Comparison of ENCODE assay signal across 17 cellular contexts in genomic region chr17:68394608-68395331, GRCh38.
DNase-seq lines count a peak whose midpoint lies in the region; ATAC-seq, FAIRE-seq and TF ChIP-seq lines count a peak whose summit lies in the region.
"Had no signal": no experiment of that assay in that cellular context is flagged by ENCODE, and none has a peak within 500 bp of the region (broad histone marks: within the 10 kb centered on the region; RNA-seq: fewer than 3 reads in every experiment).

No MANE protein-coding gene starts in this region.

- peaks cover 11% of the 10 kb centered on the region in 2 experiments for H3K4me1 Mint-ChIP-seq in H9
- H3K4me1 Mint-ChIP-seq in astrocyte (ENCODE audit: low read depth, unreplicated experiment): peaks cover 11% of the 10 kb centered on the region
- peaks cover 6% of the 10 kb centered on the region for H3K4me1 Mint-ChIP-seq in endodermal cell
- peaks cover 21% of the 10 kb centered on the region for H3K4me1 Mint-ChIP-seq in activated T-helper 17 cell treated with anti-CD3 and anti-CD28 coated beads, Interleukin-2, amount 50 U/mL, for 72 hours

- H3K27me3 Mint-ChIP-seq in H9 (ENCODE audit: low read depth) (peaks cover 2% of the 10 kb centered on the region), astrocyte (ENCODE audit: low read depth, unreplicated experiment) (peaks cover 10% of the 10 kb centered on the region), endodermal cell (ENCODE audit: insufficient read depth) (peaks cover 1% of the 10 kb centered on the region)
- H3K27me3 Mint-ChIP-seq in activated T-helper 17 cell treated with anti-CD3 and anti-CD28 coated beads, Interleukin-2, amount 50 U/mL, for 72 hours: no peaks in the 10 kb centered on the region
- H3K27me3 Mint-ChIP-seq: CD4-positive, CD25-positive, alpha-beta regulatory T cell; IgD-negative memory B cell had no signal

- no peak overlapping the region for H2BK15ac ChIP-seq in H9 (ENCODE audit: low read depth, low read length)

- no peak overlapping the region for H3K4me3 Mint-ChIP-seq in H9
- H3K4me3 Mint-ChIP-seq in astrocyte (ENCODE audit: unreplicated experiment): no peak overlapping the region
- no peak overlapping the region for H3K4me3 Mint-ChIP-seq in endodermal cell
- no peak overlapping the region for H3K4me3 Mint-ChIP-seq in activated T-helper 17 cell treated with anti-CD3 and anti-CD28 coated beads, Interleukin-2, amount 50 U/mL, for 72 hours
- H3K4me3 Mint-ChIP-seq: CD4-positive, CD25-positive, alpha-beta regulatory T cell; GM23338; IgD-negative memory B cell had no signal

- FAIRE-seq in astrocyte (lab: Jason Lieb, UNC): no peak
- FAIRE-seq: GM18507 had no signal

- no peak overlapping the region for H2BK120ac ChIP-seq in H9 (ENCODE audit: low read depth, low read length, poor library complexity, severe bottlenecking)

- no peak overlapping the region for H3T11ph ChIP-seq in H9 (ENCODE audit: low read length)

- H3K27ac Mint-ChIP-seq in H9 (no peak overlapping the region; a peak in 1 of 7 replicates), astrocyte (ENCODE audit: unreplicated experiment) (peak overlapping the region; percentile 41), endodermal cell (no peak overlapping the region)
- H3K27ac Mint-ChIP-seq in activated T-helper 17 cell treated with anti-CD3 and anti-CD28 coated beads, Interleukin-2, amount 50 U/mL, for 72 hours: no peak overlapping the region
- H3K27ac Mint-ChIP-seq: CD4-positive, CD25-positive, alpha-beta regulatory T cell; GM23338 had no signal

- no CpG with 5 or more reads among the region's 12 CpGs for WGBS in H9 (ENCODE audit: extremely low coverage, insufficient read length, low lambda C conversion rate)
- 83 to 90% methylated on average over 8 to 12 of the region's 12 CpGs for WGBS in endodermal cell (ENCODE audit: insufficient coverage in 1 of 2, insufficient read length in 1 of 2), 2 experiments
- WGBS in sigmoid colon, 2 donors: 93 to 97% methylated on average over 12 of the region's 12 CpGs

- no peak overlapping the region for H2BK20ac ChIP-seq in H9 (ENCODE audit: low read depth, low read length, poor library complexity, severe bottlenecking)

- no peak for ATAC-seq in HG03354 (IDR thresholded peaks at IDR 0.05; ENCODE audit: poor library complexity, severe bottlenecking, unreplicated experiment)
- no peak for ATAC-seq in activated T-helper 17 cell treated with anti-CD3 and anti-CD28 coated beads, Interleukin-2, amount 50 U/mL, for 72 hours (replicated peaks)
- ATAC-seq: GM23338 had no signal

- no peaks in the 10 kb centered on the region for H3K23me2 ChIP-seq in H9 (ENCODE audit: insufficient read length, low read depth, low read length, poor library complexity, severe bottlenecking)

- H3K4ac ChIP-seq in H9 (ENCODE audit: low read depth, low read length): no peak overlapping the region

- no peak overlapping the region for H3K23ac ChIP-seq in H9 (ENCODE audit: insufficient read length, low read depth, low read length)

- no peak overlapping the region for H3K18ac ChIP-seq in H9 (ENCODE audit: insufficient read length, low read depth, low read length)

- no peak overlapping the region for H3K14ac ChIP-seq in H9 (ENCODE audit: insufficient read depth, low read length)

- no peaks in the 10 kb centered on the region for H3K27me3 ChIP-seq in H9 (ENCODE audit: insufficient read depth, low read length)
- H3K27me3 ChIP-seq in astrocyte (ENCODE audit: insufficient read depth, low read length): no peaks in the 10 kb centered on the region
- no peaks in the 10 kb centered on the region for H3K27me3 ChIP-seq in endodermal cell (ENCODE audit: control insufficient read depth, insufficient read depth, low read length, poor library complexity, severe bottlenecking)
- no peaks in the 10 kb centered on the region for H3K27me3 ChIP-seq in sigmoid colon
- H3K27me3 ChIP-seq: BLaER1 treated with 17β-estradiol and CSF1 and Interleukin-3, amounts not matched to agents 10 nM and 100 nM had no signal

- TF ChIP-seq EP300 in sigmoid colon (IDR thresholded peaks at IDR 0.05): no peak

- no peak overlapping the region for H4K91ac ChIP-seq in H9 (ENCODE audit: insufficient read length, low read depth, low read length)

- intact Hi-C loops in sigmoid colon (cut with DNase I): loop anchor here (5.0 kb wide), 1 partner anchor 42 kb away; no protein-coding TSS in a partner anchor

- H2AFZ ChIP-seq in H9 (ENCODE audit: low read length) (no peak overlapping the region), astrocyte (ENCODE audit: low read depth, low read length) (no peak overlapping the region)
- H2AFZ ChIP-seq: GM23338 had no signal

- H3K9ac ChIP-seq in H9 (ENCODE audit: extremely low read depth, insufficient read length, low read length) (no peak overlapping the region), astrocyte (ENCODE audit: low read length) (no peak overlapping the region), endodermal cell (ENCODE audit: extremely low read depth, low read length, poor library complexity, severe bottlenecking) (no peak overlapping the region)
- H3K9ac ChIP-seq: BLaER1 treated with 17β-estradiol and CSF1 and Interleukin-3, amounts not matched to agents 10 nM and 100 nM; KMS-11 had no signal

- H3K4me3 ChIP-seq in astrocyte (ENCODE audit: insufficient read depth, low read depth, low read length) (no peak overlapping the region), endodermal cell (ENCODE audit: low read length) (no peak overlapping the region), sigmoid colon (no peak overlapping the region)
- H3K4me3 ChIP-seq: GM23338 had no signal

- TF ChIP-seq POLR2A in sigmoid colon (IDR thresholded peaks at IDR 0.05): no peak

- H4K20me1 ChIP-seq in H9 (ENCODE audit: control insufficient read depth, insufficient read depth, insufficient read length): no peaks in the 10 kb centered on the region
- H4K20me1 ChIP-seq in astrocyte (ENCODE audit: insufficient read depth, low read length): no peaks in the 10 kb centered on the region
- H4K20me1 ChIP-seq: BLaER1 treated with 17β-estradiol and CSF1 and Interleukin-3, amounts not matched to agents 10 nM and 100 nM had no signal

- H3K27ac ChIP-seq in H9 (ENCODE audit: insufficient read length, low read depth, low read length): no peak overlapping the region
- no peak overlapping the region for H3K27ac ChIP-seq in astrocyte (ENCODE audit: low read depth, low read length)
- no peak overlapping the region for H3K27ac ChIP-seq in endodermal cell (ENCODE audit: low read depth, low read length)
- H3K27ac ChIP-seq in sigmoid colon: no peak overlapping the region
- H3K27ac ChIP-seq: BLaER1 treated with 17β-estradiol and CSF1 and Interleukin-3, amounts not matched to agents 10 nM and 100 nM; HL-60; KMS-11 had no signal

- no peak overlapping the region for H4K5ac ChIP-seq in H9 (ENCODE audit: insufficient read length, low read depth, low read length)

- no peaks in the 10 kb centered on the region for H3K4me1 ChIP-seq in H9 (ENCODE audit: insufficient read depth, low read length)
- H3K4me1 ChIP-seq in astrocyte (ENCODE audit: insufficient read depth, low read length): peaks cover 12% of the 10 kb centered on the region
- H3K4me1 ChIP-seq in endodermal cell (ENCODE audit: control insufficient read depth, insufficient read depth, low read length): no peaks in the 10 kb centered on the region
- H3K4me1 ChIP-seq in sigmoid colon: no peaks in the 10 kb centered on the region

- H2AK5ac ChIP-seq in H9 (ENCODE audit: insufficient read length, low read length): no peak overlapping the region

- peaks cover 5 to 7% of the 10 kb centered on the region in 2 experiments; a peak in 4 of 5 replicates for H3K9me3 Mint-ChIP-seq in H9
- H3K9me3 Mint-ChIP-seq in astrocyte (ENCODE audit: unreplicated experiment): no peaks in the 10 kb centered on the region
- H3K9me3 Mint-ChIP-seq in endodermal cell: peaks cover 6% of the 10 kb centered on the region
- peaks cover 4% of the 10 kb centered on the region for H3K9me3 Mint-ChIP-seq in activated T-helper 17 cell treated with anti-CD3 and anti-CD28 coated beads, Interleukin-2, amount 50 U/mL, for 72 hours
- H3K9me3 Mint-ChIP-seq: IgD-negative memory B cell had no signal

- no peaks in the 10 kb centered on the region for H3K9me3 ChIP-seq in H9 (ENCODE audit: control insufficient read depth, low read depth, low read length)
- H3K9me3 ChIP-seq in astrocyte (ENCODE audit: insufficient read depth, low read depth, low read length): no peaks in the 10 kb centered on the region
- H3K9me3 ChIP-seq in endodermal cell (ENCODE audit: control insufficient read depth, low read length): no peaks in the 10 kb centered on the region
- H3K9me3 ChIP-seq in sigmoid colon: peaks cover 0 to 7% (median 3%) of the 10 kb centered on the region in 4 donors

- H3K36me3 ChIP-seq in astrocyte (ENCODE audit: insufficient read depth, low read length) (no peaks in the 10 kb centered on the region), endodermal cell (ENCODE audit: control insufficient read depth, insufficient read depth, low read length) (no peaks in the 10 kb centered on the region), sigmoid colon (no peaks in the 10 kb centered on the region)

- peak; percentile 29 for DNase-seq in H9
- DNase-seq in astrocyte (ENCODE audit: low read depth): no peak
- DNase-seq in endodermal cell: peak; percentile 38
- DNase-seq in sigmoid colon: peak; percentile 61
- no peak for DNase-seq in GM19238 (ENCODE audit: insufficient read length, low spot score)
- DNase-seq: ACHN; CD4-positive, CD25-positive, alpha-beta regulatory T cell; DMS53; H7 had no signal

- H3K4me2 ChIP-seq in H9 (ENCODE audit: insufficient read depth, insufficient read length, low read length) (no peak overlapping the region), astrocyte (ENCODE audit: low read length) (no peak overlapping the region)
- H3K4me2 ChIP-seq: BLaER1 treated with 17β-estradiol and CSF1 and Interleukin-3, amounts not matched to agents 10 nM and 100 nM; GM23338; KMS-11 had no signal

- no peaks in the 10 kb centered on the region for H3K79me2 ChIP-seq in H9 (ENCODE audit: insufficient read depth, low read length)
- no peaks in the 10 kb centered on the region for H3K79me2 ChIP-seq in astrocyte (ENCODE audit: insufficient read depth, low read length)

- no peaks in the 10 kb centered on the region for H3K79me1 ChIP-seq in H9 (ENCODE audit: insufficient read depth, low read depth, low read length, poor library complexity, severe bottlenecking)

- no peak for TF ChIP-seq CTCF in H9 (conservative IDR thresholded peaks at IDR 0.05)
- no peak for TF ChIP-seq CTCF in astrocyte (IDR thresholded peaks at IDR 0.05; ENCODE audit: insufficient read depth, low read depth, low read length)
- TF ChIP-seq CTCF in endodermal cell (conservative IDR thresholded peaks at IDR 0.05): no peak
- TF ChIP-seq CTCF in sigmoid colon (IDR thresholded peaks at IDR 0.05): no peak

- peaks cover 0 to 6% (median 5%) of the 10 kb centered on the region in 3 experiments; a peak in 4 of 7 replicates for H3K36me3 Mint-ChIP-seq in H9 (ENCODE audit: insufficient read depth in 1 of 3, low read depth in 3 of 3)
- H3K36me3 Mint-ChIP-seq in astrocyte (ENCODE audit: low read depth, unreplicated experiment): peaks cover 2% of the 10 kb centered on the region
- H3K36me3 Mint-ChIP-seq in endodermal cell (ENCODE audit: low read depth): no peaks in the 10 kb centered on the region
- peaks cover under 1% of the 10 kb centered on the region for H3K36me3 Mint-ChIP-seq in activated T-helper 17 cell treated with anti-CD3 and anti-CD28 coated beads, Interleukin-2, amount 50 U/mL, for 72 hours (ENCODE audit: low read depth)

- no peak overlapping the region for H2BK12ac ChIP-seq in H9 (ENCODE audit: insufficient read length, low read depth, low read length)

- H3K56ac ChIP-seq in H9 (ENCODE audit: insufficient read length, low read depth, low read length): no peak overlapping the region

- no peak overlapping the region for H4K8ac ChIP-seq in H9 (replicated peaks; ENCODE audit: insufficient read length, low read depth, low read length)

- no peak overlapping the region for H2BK5ac ChIP-seq in H9 (ENCODE audit: insufficient read length, low read length)

Comparison
In these comparisons a context has a peak if more than half of its experiments do, and no peak if none do; other contexts are left out.
1. DNase-seq: peak in H9 (single experiment), endodermal cell (single experiment) and sigmoid colon (single experiment); none in astrocyte (single experiment) and GM19238 (single experiment).